ENCODE assay signal across 1 cellular context in the genomic region with DNA sequence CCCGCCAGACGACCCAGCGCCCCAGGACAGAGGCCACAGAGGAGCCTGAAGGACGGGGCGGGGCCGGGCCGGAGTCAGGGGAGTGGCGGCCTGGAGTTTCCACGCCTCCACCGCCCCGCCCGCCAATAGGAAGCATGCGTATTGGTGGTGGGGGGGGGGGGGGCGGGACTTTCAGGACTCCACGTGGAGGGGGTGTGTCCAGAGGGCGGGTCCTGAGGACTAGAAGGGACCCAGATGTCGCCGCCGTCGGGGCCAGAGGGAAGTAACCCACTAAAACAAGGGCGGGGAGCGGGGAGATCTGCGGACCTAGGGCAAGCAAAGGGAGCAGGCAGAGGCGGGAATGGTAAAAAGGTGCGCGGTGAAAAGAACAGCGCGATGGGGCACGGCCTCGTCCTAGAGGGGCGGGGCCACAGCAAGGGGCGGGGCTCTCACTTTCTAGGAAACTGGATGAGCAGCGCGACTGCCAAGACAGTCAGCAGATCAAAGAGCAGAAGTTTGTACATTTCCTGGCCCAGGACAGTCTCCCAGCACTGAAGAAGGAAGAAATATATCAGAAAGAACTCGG.
TF ChIP-seq lines count a peak whose summit lies in the region.

No MANE protein-coding gene starts in this region.

TF ChIP-seq in GM23338, 12 proteins besides CTCF, POLR2A, EP300 and RAD21 (continued from another document):
- TF ChIP-seq, protein P1, sequence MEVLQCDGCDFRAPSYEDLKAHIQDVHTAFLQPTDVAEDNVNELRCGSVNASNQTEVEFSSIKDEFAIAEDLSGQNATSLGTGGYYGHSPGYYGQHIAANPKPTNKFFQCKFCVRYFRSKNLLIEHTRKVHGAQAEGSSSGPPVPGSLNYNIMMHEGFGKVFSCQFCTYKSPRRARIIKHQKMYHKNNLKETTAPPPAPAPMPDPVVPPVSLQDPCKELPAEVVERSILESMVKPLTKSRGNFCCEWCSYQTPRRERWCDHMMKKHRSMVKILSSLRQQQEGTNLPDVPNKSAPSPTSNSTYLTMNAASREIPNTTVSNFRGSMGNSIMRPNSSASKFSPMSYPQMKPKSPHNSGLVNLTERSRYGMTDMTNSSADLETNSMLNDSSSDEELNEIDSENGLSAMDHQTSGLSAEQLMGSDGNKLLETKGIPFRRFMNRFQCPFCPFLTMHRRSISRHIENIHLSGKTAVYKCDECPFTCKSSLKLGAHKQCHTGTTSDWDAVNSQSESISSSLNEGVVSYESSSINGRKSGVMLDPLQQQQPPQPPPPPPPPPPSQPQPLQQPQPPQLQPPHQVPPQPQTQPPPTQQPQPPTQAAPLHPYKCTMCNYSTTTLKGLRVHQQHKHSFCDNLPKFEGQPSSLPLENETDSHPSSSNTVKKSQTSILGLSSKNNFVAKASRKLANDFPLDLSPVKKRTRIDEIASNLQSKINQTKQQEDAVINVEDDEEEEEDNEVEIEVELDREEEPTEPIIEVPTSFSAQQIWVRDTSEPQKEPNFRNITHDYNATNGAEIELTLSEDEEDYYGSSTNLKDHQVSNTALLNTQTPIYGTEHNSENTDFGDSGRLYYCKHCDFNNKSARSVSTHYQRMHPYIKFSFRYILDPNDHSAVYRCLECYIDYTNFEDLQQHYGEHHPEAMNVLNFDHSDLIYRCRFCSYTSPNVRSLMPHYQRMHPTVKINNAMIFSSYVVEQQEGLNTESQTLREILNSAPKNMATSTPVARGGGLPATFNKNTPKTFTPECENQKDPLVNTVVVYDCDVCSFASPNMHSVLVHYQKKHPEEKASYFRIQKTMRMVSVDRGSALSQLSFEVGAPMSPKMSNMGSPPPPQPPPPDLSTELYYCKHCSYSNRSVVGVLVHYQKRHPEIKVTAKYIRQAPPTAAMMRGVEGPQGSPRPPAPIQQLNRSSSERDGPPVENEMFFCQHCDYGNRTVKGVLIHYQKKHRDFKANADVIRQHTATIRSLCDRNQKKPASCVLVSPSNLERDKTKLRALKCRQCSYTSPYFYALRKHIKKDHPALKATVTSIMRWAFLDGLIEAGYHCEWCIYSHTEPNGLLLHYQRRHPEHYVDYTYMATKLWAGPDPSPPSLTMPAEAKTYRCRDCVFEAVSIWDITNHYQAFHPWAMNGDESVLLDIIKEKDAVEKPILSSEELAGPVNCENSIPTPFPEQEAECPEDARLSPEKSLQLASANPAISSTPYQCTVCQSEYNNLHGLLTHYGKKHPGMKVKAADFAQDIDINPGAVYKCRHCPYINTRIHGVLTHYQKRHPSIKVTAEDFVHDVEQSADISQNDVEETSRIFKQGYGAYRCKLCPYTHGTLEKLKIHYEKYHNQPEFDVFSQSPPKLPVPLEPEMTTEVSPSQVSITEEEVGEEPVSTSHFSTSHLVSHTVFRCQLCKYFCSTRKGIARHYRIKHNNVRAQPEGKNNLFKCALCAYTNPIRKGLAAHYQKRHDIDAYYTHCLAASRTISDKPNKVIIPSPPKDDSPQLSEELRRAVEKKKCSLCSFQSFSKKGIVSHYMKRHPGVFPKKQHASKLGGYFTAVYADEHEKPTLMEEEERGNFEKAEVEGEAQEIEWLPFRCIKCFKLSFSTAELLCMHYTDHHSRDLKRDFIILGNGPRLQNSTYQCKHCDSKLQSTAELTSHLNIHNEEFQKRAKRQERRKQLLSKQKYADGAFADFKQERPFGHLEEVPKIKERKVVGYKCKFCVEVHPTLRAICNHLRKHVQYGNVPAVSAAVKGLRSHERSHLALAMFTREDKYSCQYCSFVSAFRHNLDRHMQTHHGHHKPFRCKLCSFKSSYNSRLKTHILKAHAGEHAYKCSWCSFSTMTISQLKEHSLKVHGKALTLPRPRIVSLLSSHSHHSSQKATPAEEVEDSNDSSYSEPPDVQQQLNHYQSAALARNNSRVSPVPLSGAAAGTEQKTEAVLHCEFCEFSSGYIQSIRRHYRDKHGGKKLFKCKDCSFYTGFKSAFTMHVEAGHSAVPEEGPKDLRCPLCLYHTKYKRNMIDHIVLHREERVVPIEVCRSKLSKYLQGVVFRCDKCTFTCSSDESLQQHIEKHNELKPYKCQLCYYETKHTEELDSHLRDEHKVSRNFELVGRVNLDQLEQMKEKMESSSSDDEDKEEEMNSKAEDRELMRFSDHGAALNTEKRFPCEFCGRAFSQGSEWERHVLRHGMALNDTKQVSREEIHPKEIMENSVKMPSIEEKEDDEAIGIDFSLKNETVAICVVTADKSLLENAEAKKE (CRISPR knock-in tag; IDR thresholded peaks at IDR 0.05), result no peak
- no peak for TF ChIP-seq JUNB (IDR thresholded peaks at IDR 0.05; ENCODE audit: unreplicated experiment)
- TF ChIP-seq, protein P2, sequence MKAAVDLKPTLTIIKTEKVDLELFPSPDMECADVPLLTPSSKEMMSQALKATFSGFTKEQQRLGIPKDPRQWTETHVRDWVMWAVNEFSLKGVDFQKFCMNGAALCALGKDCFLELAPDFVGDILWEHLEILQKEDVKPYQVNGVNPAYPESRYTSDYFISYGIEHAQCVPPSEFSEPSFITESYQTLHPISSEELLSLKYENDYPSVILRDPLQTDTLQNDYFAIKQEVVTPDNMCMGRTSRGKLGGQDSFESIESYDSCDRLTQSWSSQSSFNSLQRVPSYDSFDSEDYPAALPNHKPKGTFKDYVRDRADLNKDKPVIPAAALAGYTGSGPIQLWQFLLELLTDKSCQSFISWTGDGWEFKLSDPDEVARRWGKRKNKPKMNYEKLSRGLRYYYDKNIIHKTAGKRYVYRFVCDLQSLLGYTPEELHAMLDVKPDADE (IDR thresholded peaks at IDR 0.05), result no peak
- TF ChIP-seq EZH2 (IDR thresholded peaks at IDR 0.05; ENCODE audit: low read depth, unreplicated experiment), result no peak
